In genomic region chr1:150066838-150067183, GRCh38 we compare ENCODE assay signal across 8 cellular contexts. TPM values are rescaled to one million over a fixed set of nuclear protein-coding genes. Genes with fewer than 3 reads are reported as not detected.
DNase-seq lines count a peak whose midpoint lies in the region; ATAC-seq lines count a peak whose summit lies in the region.

No MANE protein-coding gene starts in this region.

- H3K4me3 ChIP-seq in aorta (ENCODE audit: low read length in 2 of 2): peak overlapping the region; percentile 59 to 90

- ATAC-seq in GM18511 (IDR thresholded peaks at IDR 0.05; ENCODE audit: unreplicated experiment) (peak; percentile 19), HG02885 (IDR thresholded peaks at IDR 0.05; ENCODE audit: poor library complexity, unreplicated experiment) (peak; percentile 31), aorta (ENCODE audit: low FRiP score) (peak; percentile 67)

- H3K9me3 ChIP-seq in aorta (ENCODE audit: control insufficient read depth, low read length): no peaks in the 10 kb centered on the region

- H3K4me1 ChIP-seq in aorta (ENCODE audit: control insufficient read depth in 1 of 2, insufficient read depth in 2 of 2, low read length in 2 of 2): peaks cover 2 to 4% of the 10 kb centered on the region in 2 donors

- H3K27ac ChIP-seq in aorta (ENCODE audit: low read depth in 1 of 2, low read length in 2 of 2): peak overlapping the region; percentile 39 to 49

- intact Hi-C loops in cardiac septum (cut with DNase I) (loop anchor here (1.0 to 5.0 kb wide), 2 partner anchors 57 to 105 kb away; partner anchors contain the start of gene OTUD7B), posterior cingulate gyrus (cut with DNase I) (no loop called here), aorta (cut with DNase I) (no loop called here)

- peak; percentile 86 for DNase-seq in NCI-H82 treated with DMSO at 0.1 percent for 48 hours (lab: John Stamatoyannopoulos, UW; ENCODE audit: unreplicated experiment)
- peak; percentile 7 for DNase-seq in activated effector memory CD4-positive, alpha-beta T cell treated with Interleukin-2 at 50 U/mL for 16 hours
- DNase-seq in cardiac septum (ENCODE audit: low spot score): peak; percentile 79
- DNase-seq in posterior cingulate gyrus: peak in 8 of 10 donors; percentile 23 to 88 (median 40)
- peak; percentile 74 to 84 for DNase-seq in aorta
- no peak for DNase-seq in GM03348 (ENCODE audit: low spot score)

- no peaks in the 10 kb centered on the region for H3K36me3 ChIP-seq in aorta (ENCODE audit: control insufficient read depth in 1 of 2, insufficient read depth in 2 of 2, low read length in 1 of 2)

- no peaks in the 10 kb centered on the region for H3K27me3 ChIP-seq in aorta (ENCODE audit: control insufficient read depth in 1 of 2, insufficient read depth in 2 of 2, low read length in 1 of 2)

- 0% methylated on average over 18 of the region's 18 CpGs for WGBS in aorta, 2 donors

RNA-seq across cellular contexts. Expression of gene VPS45, which starts 0.8 kb away (rescaled TPM):
- total RNA-seq in cardiac septum (71.6 TPM), aorta (10 to 100 TPM; 52.6 to 58.2 TPM)
- 10 to 100 TPM; 19.7 to 39.7 TPM for polyA plus RNA-seq in aorta

RNA-seq across cellular contexts. Expression of gene OTUD7B, which starts 56.3 kb away (rescaled TPM):
- total RNA-seq in cardiac septum (32.6 TPM), aorta (10 to 100 TPM; 36.0 to 41.2 TPM)
- polyA plus RNA-seq in aorta: 1 to 10 TPM; 6.3 to 6.9 TPM
